In genomic region chr21:41927727-41928409, GRCh38 we compare ENCODE assay signal across 8 cellular contexts. TPM values are rescaled to one million over a fixed set of nuclear protein-coding genes. Genes with fewer than 3 reads are reported as not detected.
DNase-seq lines count a peak whose midpoint lies in the region; ATAC-seq and TF ChIP-seq lines count a peak whose summit lies in the region.
"Had no signal": no experiment of that assay in that cellular context is flagged by ENCODE, and none has a peak within 500 bp of the region (broad histone marks: within the 10 kb centered on the region; RNA-seq: fewer than 3 reads in every experiment).

No MANE protein-coding gene starts in this region.

- H3K27ac Mint-ChIP-seq in activated T-helper 1 cell treated with anti-CD3 and anti-CD28 coated beads, Interleukin-12 subunit alpha, Interleukin-12 subunit beta, Interleukin-2, Interleukin-4 antibody, amounts not matched to agents 30 ng/mL and 10 ng/mL and 1 ng/mL, durations not matched to agents 14 hours and 24 hours and 36 hours: peak overlapping the region; percentile 44
- H3K27ac Mint-ChIP-seq in osteocyte (ENCODE audit: unreplicated experiment): peak overlapping the region; percentile 41

- H3K9me3 Mint-ChIP-seq in activated T-helper 1 cell treated with anti-CD3 and anti-CD28 coated beads, Interleukin-12 subunit alpha, Interleukin-12 subunit beta, Interleukin-2, Interleukin-4 antibody, amounts not matched to agents 30 ng/mL and 10 ng/mL and 1 ng/mL, durations not matched to agents 14 hours and 24 hours and 36 hours: no peaks in the 10 kb centered on the region
- no peaks in the 10 kb centered on the region for H3K9me3 Mint-ChIP-seq in osteocyte (ENCODE audit: unreplicated experiment)

- no peaks in the 10 kb centered on the region for H3K36me3 ChIP-seq in GM06990 (ENCODE audit: control insufficient read depth, insufficient read depth, low read length)

- DNase-seq in GM06990 (ENCODE audit: extremely low read depth, insufficient read length) (peak; percentile 67), HL-60 (ENCODE audit: low read depth in 1 of 2, low spot score in 1 of 2) (peak in 1 of 2 experiments; percentile 81), osteocyte (ENCODE audit: extremely low spot score, unreplicated experiment) (no peak), GM19240 (ENCODE audit: insufficient read length, low spot score) (no peak), DMS53 (lab: John Stamatoyannopoulos, UW) (no peak)
- DNase-seq in activated T-helper 1 cell treated with anti-CD3 and anti-CD28 coated beads, Interleukin-12 subunit alpha, Interleukin-12 subunit beta, Interleukin-2, Interleukin-4 antibody, amounts not matched to agents 30 ng/mL and 10 ng/mL and 1 ng/mL, durations not matched to agents 14 hours and 24 hours and 36 hours (ENCODE audit: low spot score): no peak

- peak overlapping the region; percentile 60 for H3K27ac ChIP-seq in HL-60 (replicated peaks)

- peaks cover 71% of the 10 kb centered on the region for H3K4me1 Mint-ChIP-seq in activated T-helper 1 cell treated with anti-CD3 and anti-CD28 coated beads, Interleukin-12 subunit alpha, Interleukin-12 subunit beta, Interleukin-2, Interleukin-4 antibody, amounts not matched to agents 30 ng/mL and 10 ng/mL and 1 ng/mL, durations not matched to agents 14 hours and 24 hours and 36 hours (ENCODE audit: low read depth)
- peaks cover 64% of the 10 kb centered on the region for H3K4me1 Mint-ChIP-seq in osteocyte (ENCODE audit: unreplicated experiment)

- H3K4me3 Mint-ChIP-seq in activated T-helper 1 cell treated with anti-CD3 and anti-CD28 coated beads, Interleukin-12 subunit alpha, Interleukin-12 subunit beta, Interleukin-2, Interleukin-4 antibody, amounts not matched to agents 30 ng/mL and 10 ng/mL and 1 ng/mL, durations not matched to agents 14 hours and 24 hours and 36 hours: no peak overlapping the region
- no peak overlapping the region for H3K4me3 Mint-ChIP-seq in osteocyte (ENCODE audit: unreplicated experiment)

- no peaks in the 10 kb centered on the region for H3K27me3 Mint-ChIP-seq in activated T-helper 1 cell treated with anti-CD3 and anti-CD28 coated beads, Interleukin-12 subunit alpha, Interleukin-12 subunit beta, Interleukin-2, Interleukin-4 antibody, amounts not matched to agents 30 ng/mL and 10 ng/mL and 1 ng/mL, durations not matched to agents 14 hours and 24 hours and 36 hours (ENCODE audit: insufficient read depth)
- H3K27me3 Mint-ChIP-seq in osteocyte (ENCODE audit: unreplicated experiment): no peaks in the 10 kb centered on the region

- H3K27me3 ChIP-seq in GM06990 (replicated peaks; ENCODE audit: control insufficient read depth, insufficient read depth, low read length) (no peaks in the 10 kb centered on the region), HL-60 (ENCODE audit: insufficient read depth, poor library complexity, severe bottlenecking) (no peaks in the 10 kb centered on the region)

- intact Hi-C loops in activated T-helper 1 cell treated with anti-CD3 and anti-CD28 coated beads, Interleukin-12 subunit alpha, Interleukin-12 subunit beta, Interleukin-2, Interleukin-4 antibody, amounts not matched to agents 30 ng/mL and 10 ng/mL and 1 ng/mL, durations not matched to agents 14 hours and 24 hours and 36 hours (cut with micrococcal nuclease): loop anchor here (2.0 kb wide), 2 partner anchors 25 to 73 kb away; no protein-coding TSS in a partner anchor

- TF ChIP-seq CTCF in GM06990 (IDR thresholded peaks at IDR 0.05; ENCODE audit: insufficient read depth, low read length, poor library complexity, severe bottlenecking) (no peak), HL-60 (IDR thresholded peaks at IDR 0.05; ENCODE audit: insufficient read depth, low read length) (no peak), osteocyte (IDR thresholded peaks at IDR 0.05) (no peak)

- H3K4me3 ChIP-seq in GM06990 (replicated peaks; ENCODE audit: low read depth, low read length): no peak overlapping the region
- no peak overlapping the region for H3K4me3 ChIP-seq in HL-60 (replicated peaks; ENCODE audit: insufficient read depth, low read length)
- H3K4me3 ChIP-seq: K562 had no signal

- peaks cover 3% of the 10 kb centered on the region for H3K36me3 Mint-ChIP-seq in activated T-helper 1 cell treated with anti-CD3 and anti-CD28 coated beads, Interleukin-12 subunit alpha, Interleukin-12 subunit beta, Interleukin-2, Interleukin-4 antibody, amounts not matched to agents 30 ng/mL and 10 ng/mL and 1 ng/mL, durations not matched to agents 14 hours and 24 hours and 36 hours (ENCODE audit: low read depth)
- H3K36me3 Mint-ChIP-seq in osteocyte (ENCODE audit: unreplicated experiment): no peaks in the 10 kb centered on the region

- no peak for ATAC-seq in HG02885 (IDR thresholded peaks at IDR 0.05; ENCODE audit: poor library complexity, unreplicated experiment)
- ATAC-seq: K562 had no signal

RNA-seq across cellular contexts. Expression of gene C2CD2, which starts 25.9 kb away (rescaled TPM):
- 9.5 and 10.2 TPM in 2 replicates for total RNA-seq in activated T-helper 1 cell treated with anti-CD3 and anti-CD28 coated beads, Interleukin-12 subunit alpha, Interleukin-12 subunit beta, Interleukin-2, Interleukin-4 antibody, amounts not matched to agents 30 ng/mL and 10 ng/mL and 1 ng/mL, durations not matched to agents 14 hours and 24 hours and 36 hours
- 13.1 and 19.4 TPM in 2 replicates for total RNA-seq in osteocyte

RNA-seq across cellular contexts. Expression of gene PRDM15, which starts 48.7 kb away (rescaled TPM):
- total RNA-seq in activated T-helper 1 cell treated with anti-CD3 and anti-CD28 coated beads, Interleukin-12 subunit alpha, Interleukin-12 subunit beta, Interleukin-2, Interleukin-4 antibody, amounts not matched to agents 30 ng/mL and 10 ng/mL and 1 ng/mL, durations not matched to agents 14 hours and 24 hours and 36 hours: 18.1 and 18.4 TPM in 2 replicates
- total RNA-seq in osteocyte: 6.6 and 11.4 TPM in 2 replicates
